ENCODE assay signal across 9 cellular contexts in genomic region chr3:153130312-153130977, GRCh38. TPM values are rescaled to one million over a fixed set of nuclear protein-coding genes. Genes with fewer than 3 reads are reported as not detected.
DNase-seq lines count a peak whose midpoint lies in the region; ATAC-seq and TF ChIP-seq lines count a peak whose summit lies in the region.
"Had no signal": no experiment of that assay in that cellular context is flagged by ENCODE, and none has a peak within 500 bp of the region (broad histone marks: within the 10 kb centered on the region; RNA-seq: fewer than 3 reads in every experiment).

No MANE protein-coding gene starts in this region.

- no peak overlapping the region for H3K27ac Mint-ChIP-seq in Caco-2 (ENCODE audit: unreplicated experiment)
- no peak overlapping the region for H3K27ac Mint-ChIP-seq in activated CD4-positive, alpha-beta T cell treated with anti-CD3 and anti-CD28 coated beads, Interleukin-2, amount 10 ng/mL, durations not matched to agents 24 days and 14 days
- H3K27ac Mint-ChIP-seq: brain had no signal

- DNase-seq in COLO829 (ENCODE audit: low spot score) (peak; percentile 44), epithelial cell of prostate (ENCODE audit: low read depth, low spot score) (no peak), NCI-H1436 (lab: John Stamatoyannopoulos, UW) (no peak), NCI-H774 (lab: John Stamatoyannopoulos, UW) (no peak), Caco-2 (no peak)
- DNase-seq in activated CD4-positive, alpha-beta T cell treated with anti-CD3 and anti-CD28 coated beads, Interleukin-2, amount 10 ng/mL, durations not matched to agents 24 days and 14 days = no peak

- H3K36me3 ChIP-seq in Caco-2 (ENCODE audit: control insufficient read depth, insufficient read depth, low read length) = no peaks in the 10 kb centered on the region

- CTCF ChIA-PET in Caco-2 (lab: Charles Lee) = no interaction called here

- H3K36me3 Mint-ChIP-seq in Caco-2 (ENCODE audit: insufficient read depth, unreplicated experiment) = no peaks in the 10 kb centered on the region
- no peaks in the 10 kb centered on the region for H3K36me3 Mint-ChIP-seq in activated CD4-positive, alpha-beta T cell treated with anti-CD3 and anti-CD28 coated beads, Interleukin-2, amount 10 ng/mL, durations not matched to agents 24 days and 14 days (ENCODE audit: low read depth)
- H3K36me3 Mint-ChIP-seq: brain had no signal

- no peaks in the 10 kb centered on the region for H3K27me3 Mint-ChIP-seq in Caco-2 (ENCODE audit: insufficient read depth, unreplicated experiment)
- peaks cover 7% of the 10 kb centered on the region for H3K27me3 Mint-ChIP-seq in activated CD4-positive, alpha-beta T cell treated with anti-CD3 and anti-CD28 coated beads, Interleukin-2, amount 10 ng/mL, durations not matched to agents 24 days and 14 days

- no peaks in the 10 kb centered on the region for H3K4me1 ChIP-seq in Caco-2

- H3K9me3 ChIP-seq in Caco-2 = no peaks in the 10 kb centered on the region

- no peaks in the 10 kb centered on the region for H3K4me1 Mint-ChIP-seq in Caco-2 (ENCODE audit: low read depth, unreplicated experiment)
- peaks cover 5% of the 10 kb centered on the region for H3K4me1 Mint-ChIP-seq in activated CD4-positive, alpha-beta T cell treated with anti-CD3 and anti-CD28 coated beads, Interleukin-2, amount 10 ng/mL, durations not matched to agents 24 days and 14 days
- H3K4me1 Mint-ChIP-seq: brain had no signal

- POLR2A ChIA-PET in Caco-2 (lab: Charles Lee) = no interaction called here

- no peaks in the 10 kb centered on the region for H3K9me3 Mint-ChIP-seq in Caco-2 (ENCODE audit: unreplicated experiment)
- H3K9me3 Mint-ChIP-seq in activated CD4-positive, alpha-beta T cell treated with anti-CD3 and anti-CD28 coated beads, Interleukin-2, amount 10 ng/mL, durations not matched to agents 24 days and 14 days = peaks cover 4% of the 10 kb centered on the region

- no peak for TF ChIP-seq CTCF in Caco-2 (IDR thresholded peaks at IDR 0.05; ENCODE audit: insufficient read depth in 1 of 2, low read depth in 1 of 2, low read length in 1 of 2, severe bottlenecking in 1 of 2, unreplicated experiment in 1 of 2)

- H3K4me3 ChIP-seq in Caco-2 (ENCODE audit: low read depth, low read length) = no peak overlapping the region

- ATAC-seq in GM21526 (IDR thresholded peaks at IDR 0.05; ENCODE audit: low FRiP score, unreplicated experiment) = peak; percentile 95
- ATAC-seq in HG03575 (IDR thresholded peaks at IDR 0.05; ENCODE audit: extremely low read depth, insufficient number of reproducible peaks, low FRiP score, unreplicated experiment) = peak; percentile 91

- H3K4me3 Mint-ChIP-seq in Caco-2 (ENCODE audit: unreplicated experiment) = no peak overlapping the region
- no peak overlapping the region for H3K4me3 Mint-ChIP-seq in activated CD4-positive, alpha-beta T cell treated with anti-CD3 and anti-CD28 coated beads, Interleukin-2, amount 10 ng/mL, durations not matched to agents 24 days and 14 days
- H3K4me3 Mint-ChIP-seq: brain had no signal

- intact Hi-C loops in Caco-2 (cut with micrococcal nuclease; ENCODE audit: unreplicated experiment) = no loop called here
- intact Hi-C loops in activated CD4-positive, alpha-beta T cell treated with anti-CD3 and anti-CD28 coated beads, Interleukin-2, amount 10 ng/mL, durations not matched to agents 24 days and 14 days (cut with micrococcal nuclease) = loop anchor here (10.0 kb wide), 1 partner anchor 86 kb away; no protein-coding TSS in a partner anchor

- BruUV-seq in Caco-2 (replicated peaks; lab: Mats Ljungman, UMichigan) = no TSS peak

- peak overlapping the region; percentile 69 for H3K27ac ChIP-seq in epithelial cell of prostate

- no peaks in the 10 kb centered on the region for H3K27me3 ChIP-seq in Caco-2 (replicated peaks; ENCODE audit: control insufficient read depth, insufficient read depth, low read length)

RNA-seq across cellular contexts. Expression of gene RAP2B, which starts 31.6 kb away (rescaled TPM):
- total RNA-seq in Caco-2 (2022) = 11.5 and 13.2 TPM in 2 replicates
- total RNA-seq in activated CD4-positive, alpha-beta T cell treated with anti-CD3 and anti-CD28 coated beads, Interleukin-2, amount 10 ng/mL, durations not matched to agents 24 days and 14 days = 13.4 and 13.5 TPM in 2 replicates
